27 cellular contexts compared by ENCODE assay signal in the genomic region with DNA sequence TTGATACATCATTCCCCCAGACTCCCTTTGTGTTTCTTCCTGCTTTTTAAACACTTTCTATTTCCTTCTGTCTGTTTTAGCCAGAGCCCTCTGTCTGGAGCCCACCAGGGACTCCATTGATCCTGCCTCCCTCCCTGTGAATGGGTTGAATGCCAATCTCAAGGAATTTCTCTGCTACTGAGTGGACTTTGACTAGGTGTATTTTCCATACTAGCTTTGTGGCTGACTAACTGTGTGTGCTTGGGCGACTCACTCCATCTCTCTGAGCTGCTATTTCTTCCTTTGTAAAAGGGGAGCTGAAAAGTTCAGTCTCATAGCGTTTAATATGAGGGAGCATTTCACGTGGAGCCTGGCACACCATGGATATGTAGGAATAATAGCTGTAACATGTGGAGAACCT.
"Had no signal": no experiment of that assay in that cellular context is flagged by ENCODE, and none has a peak within 500 bp of the region (broad histone marks: within the 10 kb centered on the region; RNA-seq: fewer than 3 reads in every experiment).

No MANE protein-coding gene starts in this region.

- H3K9me3 Mint-ChIP-seq: activated CD4-positive, alpha-beta T cell treated with anti-CD3 and anti-CD28 coated beads, Interleukin-2, amount 10 ng/mL, durations not matched to agents 24 days and 14 days; activated naive CD4-positive, alpha-beta T cell treated with anti-CD3 and anti-CD28 coated beads, Interleukin-2, amount 50 U/mL, for 72 hours; activated naive CD8-positive, alpha-beta T cell treated with anti-CD3 and anti-CD28 coated beads, Interleukin-2, amount 50 U/mL, for 24 hours had no signal

- H3K27me3 ChIP-seq: ascending aorta, body of pancreas had no signal

- H3K4me3 Mint-ChIP-seq: activated CD4-positive, alpha-beta T cell treated with anti-CD3 and anti-CD28 coated beads, Interleukin-2, amount 10 ng/mL, durations not matched to agents 24 days and 14 days; activated naive CD8-positive, alpha-beta T cell treated with anti-CD3 and anti-CD28 coated beads, Interleukin-2, amount 50 U/mL, for 24 hours; activated T-cell treated with anti-CD3 and anti-CD28 coated beads, Interleukin-2, amount 50 U/mL, for 4 hours had no signal

- H3K27me3 Mint-ChIP-seq: activated CD4-positive, alpha-beta T cell treated with anti-CD3 and anti-CD28 coated beads, Interleukin-2, amount 10 ng/mL, durations not matched to agents 24 days and 14 days; activated naive CD8-positive, alpha-beta T cell treated with anti-CD3 and anti-CD28 coated beads, Interleukin-2, amount 50 U/mL, for 24 hours had no signal

- DNase-seq: activated CD4-positive, alpha-beta T cell treated with anti-CD3 and anti-CD28 coated beads for 1 hour; activated CD4-positive, alpha-beta T cell treated with anti-CD3 and anti-CD28 coated beads, Interleukin-2, amount 10 ng/mL, durations not matched to agents 24 days and 14 days; activated CD4-positive, alpha-beta T cell treated with anti-CD3 and anti-CD28 coated beads, Interleukin-2, amount 50 U/mL, for 48 hours; activated CD8-positive, alpha-beta memory T cell treated with anti-CD3 and anti-CD28 coated beads for 24 hours; activated effector memory CD4-positive, alpha-beta T cell treated with anti-CD3 and anti-CD28 coated beads, Interleukin-2, amount 50 U/mL, for 16 hours; activated naive CD4-positive, alpha-beta T cell treated with Interleukin-2 at 50 U/mL for 16 hours; activated naive CD8-positive, alpha-beta T cell treated with anti-CD3 and anti-CD28 coated beads, Interleukin-2, amount 50 U/mL, for 24 hours; activated T-cell treated with anti-CD3 and anti-CD28 coated beads, Interleukin-2, amount 50 U/mL, for 4 hours; amniotic stem cell; body of pancreas; KG1; NCI-H1092 treated with DMSO at 0.1 percent for 48 hours; NCI-H1417 treated with DMSO at 0.1 percent for 48 hours; NCI-H1694; NCI-H2029 treated with DMSO at 0.1 percent for 48 hours; NCI-H345; NCI-H510A; NCI-H69; NK-92 treated with Interleukin-12 subunit alpha and Interleukin-12 subunit beta, amount 100 ng/mL, for 24 hours; OCI-M1; RPMI8226; T-helper 1 cell had no signal

- H3K4me3 ChIP-seq: ascending aorta, body of pancreas, SK-N-MC had no signal

- ATAC-seq: activated naive CD4-positive, alpha-beta T cell treated with anti-CD3 and anti-CD28 coated beads, Interleukin-2, amount 50 U/mL, for 72 hours; activated naive CD8-positive, alpha-beta T cell treated with anti-CD3 and anti-CD28 coated beads, Interleukin-2, amount 50 U/mL, for 24 hours; activated T-cell treated with anti-CD3 and anti-CD28 coated beads, Interleukin-2, amount 50 U/mL, for 4 hours; body of pancreas; Panc1 had no signal

- H3K4me1 ChIP-seq: ascending aorta had no signal

- H3K9me3 ChIP-seq: ascending aorta, body of pancreas had no signal

- H3K27ac ChIP-seq: ascending aorta, body of pancreas, SK-N-MC, VCaP had no signal

- H3K27ac Mint-ChIP-seq: activated CD4-positive, alpha-beta T cell treated with anti-CD3 and anti-CD28 coated beads, Interleukin-2, amount 10 ng/mL, durations not matched to agents 24 days and 14 days; activated naive CD4-positive, alpha-beta T cell treated with anti-CD3 and anti-CD28 coated beads, Interleukin-2, amount 50 U/mL, for 72 hours; activated naive CD8-positive, alpha-beta T cell treated with anti-CD3 and anti-CD28 coated beads, Interleukin-2, amount 50 U/mL, for 24 hours had no signal
